In the genomic region with DNA sequence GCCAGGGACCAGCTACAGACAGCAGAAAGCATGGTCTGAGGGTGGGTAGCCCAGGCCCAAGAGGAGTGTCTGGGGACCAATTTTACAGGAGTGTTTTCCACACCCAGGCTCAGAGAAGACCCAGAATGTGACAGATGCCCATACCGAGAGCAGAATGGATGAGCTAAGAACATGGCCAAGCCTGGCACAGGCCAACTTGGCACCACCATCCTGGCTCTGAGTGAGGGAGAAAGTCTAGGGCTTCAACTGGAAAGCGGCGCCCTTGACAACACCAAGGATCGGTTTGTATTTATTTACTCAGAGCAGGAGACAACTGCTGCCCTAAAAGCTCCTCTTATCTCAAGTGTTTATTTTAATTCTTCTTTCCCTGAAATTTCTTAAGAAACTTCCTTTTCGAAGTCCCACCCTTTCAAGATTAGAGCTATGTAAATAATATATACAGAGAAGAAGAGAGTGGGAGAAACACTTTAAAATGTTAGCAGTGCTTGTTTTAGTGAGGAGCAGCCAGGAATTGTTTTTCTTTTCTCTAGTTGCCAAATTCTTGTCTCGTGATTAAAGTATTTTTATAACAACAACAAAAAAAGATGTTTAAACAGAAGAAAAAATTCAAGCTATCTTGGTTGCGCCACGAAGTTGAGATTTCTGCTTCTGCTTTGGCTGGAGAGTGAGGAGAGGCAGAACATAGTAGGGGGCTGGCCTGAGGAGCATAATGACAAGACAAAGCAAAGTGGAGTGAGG, we compare ENCODE assay signal across 12 cellular contexts. TPM values are rescaled to one million over a fixed set of nuclear protein-coding genes. Genes with fewer than 3 reads are reported as not detected.
DNase-seq lines count a peak whose midpoint lies in the region; ATAC-seq and TF ChIP-seq lines count a peak whose summit lies in the region.
"Had no signal": no experiment of that assay in that cellular context is flagged by ENCODE, and none has a peak within 500 bp of the region (broad histone marks: within the 10 kb centered on the region; RNA-seq: fewer than 3 reads in every experiment).

No MANE protein-coding gene starts in this region.

- POLR2A ChIA-PET in PC-9 (lab: Charles Lee; ENCODE audit: unreplicated experiment), result interaction anchor here (0.6 to 0.7 kb wide), 2 partner anchors 15 to 22 kb away, joined by 4 read pairs; no protein-coding TSS in a partner anchor

- H4K20me1 ChIP-seq in neural progenitor cell (ENCODE audit: low read depth), result no peaks in the 10 kb centered on the region
- no peaks in the 10 kb centered on the region for H4K20me1 ChIP-seq in PC-9 (ENCODE audit: insufficient read depth)

- H3K27ac Mint-ChIP-seq in neural progenitor cell, result peak overlapping the region; percentile 15
- H3K27ac Mint-ChIP-seq: activated naive CD8-positive, alpha-beta T cell treated with anti-CD3 and anti-CD28 coated beads, Interleukin-2, amount 10 ng/mL, durations not matched to agents 7 days and 5 days had no signal

- H3K79me2 ChIP-seq in neural progenitor cell (ENCODE audit: low read depth) (no peaks in the 10 kb centered on the region), PC-9 (ENCODE audit: low read depth) (no peaks in the 10 kb centered on the region)

- intact Hi-C loops in Right ventricle myocardium inferior (cut with DNase I) (no loop called here), cardiac septum (cut with DNase I) (no loop called here), esophagus squamous epithelium (cut with DNase I) (no loop called here), PC-9 (cut with micrococcal nuclease; ENCODE audit: unreplicated experiment) (no loop called here)

- H3K36me3 ChIP-seq in esophagus squamous epithelium (peaks cover 0 to 13% (median 0%) of the 10 kb centered on the region in 3 donors), neural progenitor cell (no peaks in the 10 kb centered on the region), PC-9 (ENCODE audit: low read depth) (no peaks in the 10 kb centered on the region)

- no peaks in the 10 kb centered on the region for H3K9me2 ChIP-seq in PC-9 (ENCODE audit: insufficient read depth)

- H3K9me3 Mint-ChIP-seq in neural progenitor cell, result no peaks in the 10 kb centered on the region
- H3K9me3 Mint-ChIP-seq: activated naive CD8-positive, alpha-beta T cell treated with anti-CD3 and anti-CD28 coated beads, Interleukin-2, amount 10 ng/mL, durations not matched to agents 7 days and 5 days had no signal

- H3K27ac ChIP-seq in esophagus squamous epithelium (peak overlapping the region; percentile 49 to 86 (median 74)), neural progenitor cell (no peak overlapping the region), PC-9 (no peak overlapping the region)

- H3K9me3 ChIP-seq in esophagus squamous epithelium (no peaks in the 10 kb centered on the region), neural progenitor cell (ENCODE audit: low read depth) (no peaks in the 10 kb centered on the region), PC-9 (ENCODE audit: insufficient read depth, low read depth) (no peaks in the 10 kb centered on the region)

- H3F3A ChIP-seq in neural progenitor cell (ENCODE audit: low read depth) (peaks cover 6% of the 10 kb centered on the region), PC-9 (ENCODE audit: insufficient read depth, low read depth) (peaks cover 6% of the 10 kb centered on the region)

- H3K4me3 ChIP-seq in esophagus squamous epithelium, result no peak overlapping the region
- H3K4me3 ChIP-seq in neural progenitor cell, result no peak overlapping the region
- H3K4me3 ChIP-seq in PC-9, result no peak overlapping the region

- TF ChIP-seq CTCF in esophagus squamous epithelium (IDR thresholded peaks at IDR 0.05) (no peak), neural progenitor cell (IDR thresholded peaks at IDR 0.05) (no peak), PC-9 (conservative IDR thresholded peaks at IDR 0.05) (no peak)

- H3K27me3 ChIP-seq in esophagus squamous epithelium (peaks cover 0 to 37% (median 7%) of the 10 kb centered on the region in 4 donors), neural progenitor cell (no peaks in the 10 kb centered on the region), PC-9 (ENCODE audit: insufficient read depth, low read depth) (no peaks in the 10 kb centered on the region)

- H3K9ac ChIP-seq in neural progenitor cell, result no peak overlapping the region

- no peak overlapping the region for H3K4me3 Mint-ChIP-seq in neural progenitor cell
- H3K4me3 Mint-ChIP-seq: activated naive CD8-positive, alpha-beta T cell treated with anti-CD3 and anti-CD28 coated beads, Interleukin-2, amount 10 ng/mL, durations not matched to agents 7 days and 5 days had no signal

- WGBS in esophagus squamous epithelium, 2 donors, result 55 to 59% methylated on average over 8 of the region's 8 CpGs

- H2AFZ ChIP-seq in neural progenitor cell (replicated peaks), result no peak overlapping the region
- no peak overlapping the region for H2AFZ ChIP-seq in PC-9

- BruUV-seq in PC-9 (replicated peaks; lab: Mats Ljungman, UMichigan), result no TSS peak

- DNase-seq in Right ventricle myocardium inferior (ENCODE audit: missing footprints), result no peak
- no peak for DNase-seq in cardiac septum (ENCODE audit: low spot score)
- no peak for DNase-seq in esophagus squamous epithelium (lab: John Stamatoyannopoulos, UW)
- no peak for DNase-seq in neural progenitor cell (ENCODE audit: low spot score)
- DNase-seq in PC-9, result no peak
- no peak for DNase-seq in RKO (ENCODE audit: low spot score)
- DNase-seq in SK-N-DZ (ENCODE audit: low spot score), result no peak
- DNase-seq: activated CD4-positive, alpha-beta T cell treated with anti-CD3 and anti-CD28 coated beads for 1 hour; activated naive CD8-positive, alpha-beta T cell treated with anti-CD3 and anti-CD28 coated beads, Interleukin-2, amount 10 ng/mL, durations not matched to agents 7 days and 5 days; MV-4-11; PC-3 had no signal

- no peaks in the 10 kb centered on the region for H3K36me3 Mint-ChIP-seq in neural progenitor cell
- H3K36me3 Mint-ChIP-seq: activated naive CD8-positive, alpha-beta T cell treated with anti-CD3 and anti-CD28 coated beads, Interleukin-2, amount 10 ng/mL, durations not matched to agents 7 days and 5 days had no signal

- no peak overlapping the region for H3K4me2 ChIP-seq in neural progenitor cell
- no peak overlapping the region for H3K4me2 ChIP-seq in PC-9

- peaks cover 3% of the 10 kb centered on the region for H3K27me3 Mint-ChIP-seq in neural progenitor cell (ENCODE audit: insufficient read depth, low read depth)

- ATAC-seq in Right ventricle myocardium inferior (peak; percentile 47), GM18907 (IDR thresholded peaks at IDR 0.05; ENCODE audit: unreplicated experiment) (no peak)
- ATAC-seq: PC-3 had no signal

- H3K4me1 ChIP-seq in esophagus squamous epithelium, result peaks cover 9 to 51% (median 25%) of the 10 kb centered on the region in 3 donors
- H3K4me1 ChIP-seq in neural progenitor cell, result peaks cover 3% of the 10 kb centered on the region
- 0 out of 2 replicates have a peak, but pooled peaks cover 2% of the 10 kb centered on the region for H3K4me1 ChIP-seq in PC-9 (replicated peaks; ENCODE audit: insufficient read depth)

- CTCF ChIA-PET in PC-9 (lab: Charles Lee), result interaction anchor here (0.6 kb wide), 1 partner anchor 18 kb away, joined by 3 read pairs; no protein-coding TSS in a partner anchor

- TF ChIP-seq POLR2A in esophagus squamous epithelium (IDR thresholded peaks at IDR 0.05), result no peak

- peaks cover 4% of the 10 kb centered on the region for H3K4me1 Mint-ChIP-seq in neural progenitor cell

RNA-seq across cellular contexts. Expression of a gene that starts 16.2 kb away (rescaled TPM):
- total RNA-seq in Right ventricle myocardium inferior (73.3 TPM), cardiac septum (59.9 TPM), esophagus squamous epithelium (100 to 1,000 TPM in 1 of 4 donors, 10 to 100 TPM in 3; 10.5 to 102 (median 31.0) TPM), neural progenitor cell (ENCODE audit: low replicate concordance) (0.71 and 3.2 TPM in 2 replicates), PC-9 (2021) (15.1 and 22.1 TPM in 2 replicates)
- 0.24 and 0.39 TPM in 2 replicates for polyA plus RNA-seq in SK-N-DZ (2014; cell fraction: cytosol; rRNA removed)
- 0.41 and 1.2 TPM in 2 replicates for polyA plus RNA-seq in SK-N-DZ (2014; cell fraction: nucleus; rRNA removed)

RNA-seq across cellular contexts. Expression of a gene that starts 35.1 kb away (rescaled TPM):
- 24.4 TPM for total RNA-seq in Right ventricle myocardium inferior
- total RNA-seq in cardiac septum, result 40.8 TPM
- total RNA-seq in esophagus squamous epithelium, result 10 to 100 TPM; 27.3 to 45.4 (median 30.0) TPM
- 19.4 and 41.8 TPM in 2 replicates for total RNA-seq in neural progenitor cell (ENCODE audit: low replicate concordance)
- total RNA-seq in PC-9 (2021), result 87.2 and 102 TPM in 2 replicates
- 30.2 and 31.3 TPM in 2 replicates for polyA plus RNA-seq in SK-N-DZ (2014; cell fraction: cytosol; rRNA removed)
- polyA plus RNA-seq in SK-N-DZ (2014; cell fraction: nucleus; rRNA removed), result 60.3 and 81.6 TPM in 2 replicates

RNA-seq across cellular contexts. Expression of a gene that starts 37.2 kb away (rescaled TPM):
- total RNA-seq in Right ventricle myocardium inferior (2.8 TPM), cardiac septum (1.9 TPM), esophagus squamous epithelium (10 to 100 TPM in 1 of 4 donors, 1 to 10 TPM in 3; 5.9 to 16.7 (median 6.8) TPM), neural progenitor cell (ENCODE audit: low replicate concordance) (3.6 and 11.8 TPM in 2 replicates), PC-9 (2021) (11.6 and 12.6 TPM in 2 replicates)
- 12.6 and 12.9 TPM in 2 replicates for polyA plus RNA-seq in SK-N-DZ (2014; cell fraction: cytosol; rRNA removed)
- 5.5 and 8.7 TPM in 2 replicates for polyA plus RNA-seq in SK-N-DZ (2014; cell fraction: nucleus; rRNA removed)

RNA-seq across cellular contexts. Expression of a gene that starts 54.7 kb away (rescaled TPM):
- 0.30 TPM for total RNA-seq in Right ventricle myocardium inferior
- total RNA-seq in cardiac septum, result 2.0 TPM
- under 1 TPM in 1 of 4 donors, not detected in 3; 0.22 TPM for total RNA-seq in esophagus squamous epithelium
- total RNA-seq in neural progenitor cell (ENCODE audit: low replicate concordance), result 0.09 TPM in 1 of 2 replicates, not detected in the other
- total RNA-seq in PC-9 (2021), result 0.33 TPM in 1 of 2 replicates, not detected in the other
- polyA plus RNA-seq in SK-N-DZ (2014; cell fraction: cytosol; rRNA removed), result 0.07 TPM in 1 of 2 replicates, not detected in the other
- 0.32 TPM in 1 of 2 replicates, not detected in the other for polyA plus RNA-seq in SK-N-DZ (2014; cell fraction: nucleus; rRNA removed)
- total RNA-seq: PC-3 had no signal

RNA-seq across cellular contexts. Expression of a gene that starts 58.8 kb away (rescaled TPM):
- total RNA-seq in Right ventricle myocardium inferior (0.46 TPM), cardiac septum (0.83 TPM), esophagus squamous epithelium (under 1 TPM in 3 of 4 donors, not detected in 1; 0.35 to 0.87 (median 0.57) TPM), neural progenitor cell (ENCODE audit: low replicate concordance) (0.40 TPM in 1 of 2 replicates, not detected in the other), PC-9 (2021) (12.6 and 15.9 TPM in 2 replicates)
- polyA plus RNA-seq in SK-N-DZ (2014; cell fraction: cytosol; rRNA removed), result 0.37 TPM in 1 of 2 replicates, not detected in the other
- polyA plus RNA-seq in SK-N-DZ (2014; cell fraction: nucleus; rRNA removed), result 0.25 and 1.9 TPM in 2 replicates
- total RNA-seq: PC-3 had no signal

Comparison
In these comparisons a context has a peak if more than half of its experiments do, and no peak if none do; other contexts are left out.
1. H3K27ac ChIP-seq: peak in esophagus squamous epithelium (4 of 4); none in neural progenitor cell (single experiment) and PC-9 (single experiment).